In genomic region chr14:93231129-93231979, GRCh38 we compare ENCODE assay signal across 9 cellular contexts. TPM values are rescaled to one million over a fixed set of nuclear protein-coding genes. Genes with fewer than 3 reads are reported as not detected.
A peak's percentile ranks its signal among the peaks of the same experiment; 100 is the strongest.
DNase-seq lines count a peak whose midpoint lies in the region; ATAC-seq, FAIRE-seq and TF ChIP-seq lines count a peak whose summit lies in the region.
"Had no signal": no experiment of that assay in that cellular context is flagged by ENCODE, and none has a peak within 500 bp of the region (broad histone marks: within the 10 kb centered on the region; RNA-seq: fewer than 3 reads in every experiment).

No MANE protein-coding gene starts in this region.

- H3K4me3 Mint-ChIP-seq in naive thymus-derived CD8-positive, alpha-beta T cell: peak overlapping the region in 9 of 10 donors; percentile 26 to 77 (median 61)

- H3K27ac ChIP-seq in dorsolateral prefrontal cortex: peak overlapping the region in 32 of 59 donors; percentile 4 to 81 (median 48)

- H3K4me1 Mint-ChIP-seq in naive thymus-derived CD8-positive, alpha-beta T cell: peaks cover 10 to 18% (median 15%) of the 10 kb centered on the region in 4 donors

- H3K4me3 ChIP-seq in dorsolateral prefrontal cortex: peak overlapping the region; percentile 22 to 80 (median 56)

- peak; percentile 42 to 53 for ATAC-seq in naive thymus-derived CD8-positive, alpha-beta T cell
- ATAC-seq in GM21528 (IDR thresholded peaks at IDR 0.05; ENCODE audit: low FRiP score, unreplicated experiment) (no peak), HG03097 (IDR thresholded peaks at IDR 0.05; ENCODE audit: low FRiP score, unreplicated experiment) (no peak)

- intact Hi-C loops in dorsolateral prefrontal cortex (cut with DNase I): loop anchor here in 1 of 2 donors (10.0 kb wide), 1 partner anchor 313 kb away; no protein-coding TSS in a partner anchor

- H3K27ac Mint-ChIP-seq in naive thymus-derived CD8-positive, alpha-beta T cell: peak overlapping the region in 3 of 10 donors; percentile 5 to 69 (median 68)

- DNase-seq in ELF-1 (ENCODE audit: low read depth, low spot score) (peak; percentile 8), NCI-H510A treated with DMSO at 0.1 percent for 48 hours (lab: John Stamatoyannopoulos, UW) (peak; percentile 69), dorsolateral prefrontal cortex (peak in 9 of 10 donors; percentile 32 to 87 (median 74)), HTR-8/SVneo (ENCODE audit: insufficient read length, low spot score) (no peak), NCI-H187 treated with DMSO at 0.1 percent for 48 hours (lab: John Stamatoyannopoulos, UW) (no peak)
- DNase-seq in naive thymus-derived CD8-positive, alpha-beta T cell: no peak

- POLR2A ChIA-PET in naive thymus-derived CD8-positive, alpha-beta T cell (lab: Charles Lee): no interaction called here

- no peaks in the 10 kb centered on the region for H3K27me3 ChIP-seq in dorsolateral prefrontal cortex

- no peak for FAIRE-seq in HTR-8/SVneo (lab: Jason Lieb, UNC)
- FAIRE-seq: islet of Langerhans had no signal

- TF ChIP-seq CTCF in dorsolateral prefrontal cortex (IDR thresholded peaks at IDR 0.05 in 54 of 56, conservative IDR thresholded peaks at IDR 0.05 in 2 of 56; ENCODE audit: low read depth in 1 of 56, partially characterized antibody in 56 of 56): no peak

- H3K36me3 Mint-ChIP-seq in naive thymus-derived CD8-positive, alpha-beta T cell: peaks cover 13 to 36% (median 29%) of the 10 kb centered on the region in 3 donors

- peaks cover 0 to 18% (median 14%) of the 10 kb centered on the region in 5 donors for H3K27me3 Mint-ChIP-seq in naive thymus-derived CD8-positive, alpha-beta T cell

- no peaks in the 10 kb centered on the region for H3K9me3 Mint-ChIP-seq in naive thymus-derived CD8-positive, alpha-beta T cell

RNA-seq across cellular contexts. Expression of gene UBR7, which starts 24.3 kb away (rescaled TPM):
- 10 to 100 TPM; 21.7 to 43.1 (median 30.0) TPM for total RNA-seq in dorsolateral prefrontal cortex
- 10 to 100 TPM; 13.7 to 13.8 TPM for total RNA-seq in naive thymus-derived CD8-positive, alpha-beta T cell
- polyA plus RNA-seq in naive thymus-derived CD8-positive, alpha-beta T cell: 10 to 100 TPM; 24.9 to 28.2 (median 26.1) TPM

RNA-seq across cellular contexts. Expression of gene GON7, which starts 24.5 kb away (rescaled TPM):
- total RNA-seq in dorsolateral prefrontal cortex: 10 to 100 TPM in 23 of 120 experiments, 1 to 10 TPM in 97; 3.6 to 13.0 (median 8.3) TPM
- total RNA-seq in naive thymus-derived CD8-positive, alpha-beta T cell: 1 to 10 TPM; 7.0 to 7.1 TPM
- 10 to 100 TPM in 2 of 3 donors, 1 to 10 TPM in 1; 9.5 to 18.8 (median 17.4) TPM for polyA plus RNA-seq in naive thymus-derived CD8-positive, alpha-beta T cell

RNA-seq across cellular contexts. Expression of gene LYSET, which starts 46.2 kb away (rescaled TPM):
- 10 to 100 TPM in 115 of 120 experiments, 1 to 10 TPM in 5; 7.5 to 23.0 (median 15.3) TPM for total RNA-seq in dorsolateral prefrontal cortex
- total RNA-seq in naive thymus-derived CD8-positive, alpha-beta T cell: 10 to 100 TPM; 17.4 to 21.7 TPM
- polyA plus RNA-seq in naive thymus-derived CD8-positive, alpha-beta T cell: 10 to 100 TPM; 33.8 to 46.0 (median 42.1) TPM

RNA-seq across cellular contexts. Expression of gene MOAP1, which starts 46.7 kb away (rescaled TPM):
- 100 to 1,000 TPM in 111 of 120 experiments, 10 to 100 TPM in 9; 71.5 to 285 (median 191) TPM for total RNA-seq in dorsolateral prefrontal cortex
- total RNA-seq in naive thymus-derived CD8-positive, alpha-beta T cell: 10 to 100 TPM; 58.3 to 58.7 TPM
- 10 to 100 TPM; 56.8 to 75.0 (median 72.2) TPM for polyA plus RNA-seq in naive thymus-derived CD8-positive, alpha-beta T cell

Comparison
In these comparisons a context has a peak if more than half of its experiments do, and no peak if none do; other contexts are left out.
1. DNase-seq: peak in ELF-1 (single experiment), NCI-H510A treated with DMSO at 0.1 percent for 48 hours (single experiment) and dorsolateral prefrontal cortex (9 of 10); none in naive thymus-derived CD8-positive, alpha-beta T cell (0 of 10), HTR-8/SVneo (single experiment) and NCI-H187 treated with DMSO at 0.1 percent for 48 hours (single experiment).
2. ATAC-seq: peak in naive thymus-derived CD8-positive, alpha-beta T cell (2 of 2); none in GM21528 (single experiment) and HG03097 (single experiment).